ENCODE assay signal across 10 cellular contexts in genomic region chr15:90211440-90212168, GRCh38. TPM values are rescaled to one million over a fixed set of nuclear protein-coding genes. Genes with fewer than 3 reads are reported as not detected.
DNase-seq lines count a peak whose midpoint lies in the region; ATAC-seq, FAIRE-seq and TF ChIP-seq lines count a peak whose summit lies in the region.
"Had no signal": no experiment of that assay in that cellular context is flagged by ENCODE, and none has a peak within 500 bp of the region (broad histone marks: within the 10 kb centered on the region; RNA-seq: fewer than 3 reads in every experiment).

No MANE protein-coding gene starts in this region.

- POLR2A ChIA-PET in MCF 10A (lab: Yijun Ruan, JAX), result interaction anchor here (0.7 to 7.0 kb wide), 12 partner anchors 9 to 1122 kb away, joined by 3 to 99 read pairs (median 4); partner anchors contain the start of genes CIB1, GDPGP1, NGRN and SEMA4B
- POLR2A ChIA-PET in activated CD4-positive, alpha-beta T cell treated with anti-CD3 and anti-CD28 coated beads, Interleukin-2, amount 10 ng/mL, durations not matched to agents 7 days and 5 days (lab: Charles Lee), result no interaction called here
- POLR2A ChIA-PET in CD8-positive, alpha-beta memory T cell (lab: Charles Lee), result no interaction called here

- ATAC-seq in GM21367 (IDR thresholded peaks at IDR 0.05; ENCODE audit: unreplicated experiment) (no peak), GM18505 (IDR thresholded peaks at IDR 0.05; ENCODE audit: unreplicated experiment) (no peak)

- no peaks in the 10 kb centered on the region for H3K27me3 ChIP-seq in stomach
- H3K27me3 ChIP-seq in CD8-positive, alpha-beta memory T cell (ENCODE audit: insufficient read depth, low read length, poor library complexity, severe bottlenecking), result no peaks in the 10 kb centered on the region
- H3K27me3 ChIP-seq: dorsolateral prefrontal cortex had no signal

- no peak for TF ChIP-seq EP300 in stomach (IDR thresholded peaks at IDR 0.05)

- FAIRE-seq in kidney (lab: Jason Lieb, UNC), result no peak

- H3K36me3 ChIP-seq in kidney (ENCODE audit: control insufficient read depth in 1 of 2, insufficient read depth in 2 of 2, low read length in 2 of 2), result peaks cover 0 to 2% of the 10 kb centered on the region in 2 donors
- peaks cover 0 to 37% (median 14%) of the 10 kb centered on the region in 4 donors for H3K36me3 ChIP-seq in stomach
- H3K36me3 ChIP-seq in CD8-positive, alpha-beta memory T cell (ENCODE audit: insufficient read depth, low read length), result no peaks in the 10 kb centered on the region

- TF ChIP-seq POLR2A in stomach (IDR thresholded peaks at IDR 0.05) (no peak), GM18505 (IDR thresholded peaks at IDR 0.05; ENCODE audit: borderline replicate concordance, extremely low read depth, insufficient read depth, insufficient read length) (no peak)

- peak overlapping the region in 1 of 2 donors; percentile 35 for H3K9ac ChIP-seq in kidney (ENCODE audit: low read length in 2 of 2)

- peak; percentile 97 for DNase-seq in HT-29 (ENCODE audit: low spot score)
- peak; percentile 93 for DNase-seq in MCF 10A (ENCODE audit: unreplicated experiment)
- peak; percentile 94 for DNase-seq in kidney
- DNase-seq in stomach, result peak; percentile 79
- no peak for DNase-seq in activated CD4-positive, alpha-beta T cell treated with anti-CD3 and anti-CD28 coated beads, Interleukin-2, amount 10 ng/mL, durations not matched to agents 7 days and 5 days
- no peak for DNase-seq in CD8-positive, alpha-beta memory T cell
- DNase-seq: dorsolateral prefrontal cortex, NCI-H2029 treated with DMSO at 0.1 percent for 48 hours had no signal

- H3K4me3 ChIP-seq in kidney (ENCODE audit: low read length in 2 of 2) (no peak overlapping the region), stomach (no peak overlapping the region)
- no peak overlapping the region for H3K4me3 ChIP-seq in CD8-positive, alpha-beta memory T cell (ENCODE audit: low read length)
- H3K4me3 ChIP-seq: dorsolateral prefrontal cortex had no signal

- no peaks in the 10 kb centered on the region for H3K9me3 Mint-ChIP-seq in MCF 10A (ENCODE audit: unreplicated experiment)
- no peaks in the 10 kb centered on the region for H3K9me3 Mint-ChIP-seq in activated CD4-positive, alpha-beta T cell treated with anti-CD3 and anti-CD28 coated beads, Interleukin-2, amount 10 ng/mL, durations not matched to agents 7 days and 5 days
- no peaks in the 10 kb centered on the region for H3K9me3 Mint-ChIP-seq in CD8-positive, alpha-beta memory T cell

- peaks cover 43% of the 10 kb centered on the region for H3K4me1 Mint-ChIP-seq in MCF 10A (ENCODE audit: insufficient read depth, unreplicated experiment)
- peaks cover 31% of the 10 kb centered on the region for H3K4me1 Mint-ChIP-seq in activated CD4-positive, alpha-beta T cell treated with anti-CD3 and anti-CD28 coated beads, Interleukin-2, amount 10 ng/mL, durations not matched to agents 7 days and 5 days
- peaks cover 20 to 32% (median 27%) of the 10 kb centered on the region in 3 donors for H3K4me1 Mint-ChIP-seq in CD8-positive, alpha-beta memory T cell

- BruUV-seq in MCF 10A (replicated peaks; lab: Mats Ljungman, UMichigan), result no TSS peak

- no peak for TF ChIP-seq CTCF in MCF 10A (IDR thresholded peaks at IDR 0.05; ENCODE audit: unreplicated experiment)
- TF ChIP-seq CTCF in kidney (IDR thresholded peaks at IDR 0.05; ENCODE audit: borderline replicate concordance, extremely low read depth, insufficient read depth), result no peak
- no peak for TF ChIP-seq CTCF in stomach (IDR thresholded peaks at IDR 0.05)

- H3K36me3 Mint-ChIP-seq in MCF 10A (ENCODE audit: insufficient read depth, unreplicated experiment), result peaks cover 39% of the 10 kb centered on the region
- H3K36me3 Mint-ChIP-seq in activated CD4-positive, alpha-beta T cell treated with anti-CD3 and anti-CD28 coated beads, Interleukin-2, amount 10 ng/mL, durations not matched to agents 7 days and 5 days (ENCODE audit: low read depth), result peaks cover 3% of the 10 kb centered on the region
- peaks cover 0 to 14% (median 2%) of the 10 kb centered on the region in 3 donors for H3K36me3 Mint-ChIP-seq in CD8-positive, alpha-beta memory T cell

- H3K27me3 Mint-ChIP-seq in MCF 10A (ENCODE audit: insufficient read depth, unreplicated experiment), result no peaks in the 10 kb centered on the region
- H3K27me3 Mint-ChIP-seq in activated CD4-positive, alpha-beta T cell treated with anti-CD3 and anti-CD28 coated beads, Interleukin-2, amount 10 ng/mL, durations not matched to agents 7 days and 5 days, result no peaks in the 10 kb centered on the region
- H3K27me3 Mint-ChIP-seq in CD8-positive, alpha-beta memory T cell, result no peaks in the 10 kb centered on the region

- H3K27ac Mint-ChIP-seq in MCF 10A (ENCODE audit: low read depth, unreplicated experiment), result peak overlapping the region; percentile 91
- H3K27ac Mint-ChIP-seq in activated CD4-positive, alpha-beta T cell treated with anti-CD3 and anti-CD28 coated beads, Interleukin-2, amount 10 ng/mL, durations not matched to agents 7 days and 5 days, result no peak overlapping the region
- peak overlapping the region in 1 of 8 donors; percentile 67 for H3K27ac Mint-ChIP-seq in CD8-positive, alpha-beta memory T cell

- H3K27ac ChIP-seq in kidney (ENCODE audit: low read depth in 2 of 2, low read length in 2 of 2) (peak overlapping the region; percentile 79 to 85), stomach (peak overlapping the region; percentile 83 to 89 (median 84))
- no peak overlapping the region for H3K27ac ChIP-seq in CD8-positive, alpha-beta memory T cell (ENCODE audit: low read depth, low read length)

- CTCF ChIA-PET in MCF 10A (lab: Yijun Ruan, JAX), result interaction anchor here (0.7 to 5.6 kb wide), 4 partner anchors 20 to 729 kb away, joined by 4 to 40 read pairs (median 16); partner anchors contain the start of genes CIB1 and GDPGP1
- CTCF ChIA-PET in activated CD4-positive, alpha-beta T cell treated with anti-CD3 and anti-CD28 coated beads, Interleukin-2, amount 10 ng/mL, durations not matched to agents 7 days and 5 days (lab: Charles Lee), result interaction anchor here (1.1 kb wide), 1 partner anchor 10 kb away, joined by 3 read pairs; no protein-coding TSS in a partner anchor
- CTCF ChIA-PET in CD8-positive, alpha-beta memory T cell (lab: Charles Lee), result no interaction called here

- intact Hi-C loops in MCF 10A (cut with micrococcal nuclease) (loop anchor here (2.0 kb wide), 1 partner anchor 27 kb away; no protein-coding TSS in a partner anchor), kidney (cut with DNase I) (no loop called here), stomach (cut with DNase I; ENCODE audit: low total_unique reads) (no loop called here)

- H3K4me3 Mint-ChIP-seq in MCF 10A (ENCODE audit: unreplicated experiment), result peak overlapping the region; percentile 61
- H3K4me3 Mint-ChIP-seq in activated CD4-positive, alpha-beta T cell treated with anti-CD3 and anti-CD28 coated beads, Interleukin-2, amount 10 ng/mL, durations not matched to agents 7 days and 5 days, result no peak overlapping the region
- H3K4me3 Mint-ChIP-seq in CD8-positive, alpha-beta memory T cell, result no peak overlapping the region

- 24 to 45% (median 36%) methylated on average over 11 to 13 of the region's 13 CpGs for WGBS in stomach, 5 donors

- H3K4me1 ChIP-seq in kidney (ENCODE audit: control insufficient read depth in 1 of 2, insufficient read depth in 1 of 2, low read depth in 1 of 2, low read length in 2 of 2) (peaks cover 20 to 25% of the 10 kb centered on the region in 2 donors), stomach (peaks cover 39 to 66% (median 54%) of the 10 kb centered on the region in 4 donors)
- H3K4me1 ChIP-seq in CD8-positive, alpha-beta memory T cell (ENCODE audit: insufficient read depth, low read length), result peaks cover 10% of the 10 kb centered on the region

- H3K9me3 ChIP-seq in kidney (ENCODE audit: control insufficient read depth in 1 of 2, low read length in 2 of 2) (no peaks in the 10 kb centered on the region), stomach (no peaks in the 10 kb centered on the region)
- H3K9me3 ChIP-seq in CD8-positive, alpha-beta memory T cell (ENCODE audit: low read length), result no peaks in the 10 kb centered on the region

RNA-seq across cellular contexts. Expression of gene SEMA4B, which starts 10.5 kb away (rescaled TPM):
- 198 and 272 TPM in 2 replicates for total RNA-seq in HT-29 (2014; rRNA removed; shearing (Covaris generic))
- total RNA-seq in MCF 10A (2022) (38.6 and 46.4 TPM in 2 replicates), kidney (190 TPM), stomach (100 to 1,000 TPM in 1 of 5 donors, 10 to 100 TPM in 4; 37.9 to 199 (median 54.0) TPM)
- polyA plus RNA-seq in kidney (ENCODE audit: insufficient read depth, low read depth, low replicate concordance) (28.7 TPM), stomach (10 to 100 TPM; 11.3 to 81.4 (median 17.2) TPM)
- total RNA-seq in activated CD4-positive, alpha-beta T cell treated with anti-CD3 and anti-CD28 coated beads, Interleukin-2, amount 10 ng/mL, durations not matched to agents 7 days and 5 days, result 10 to 100 TPM; 23.4 to 26.7 TPM
- 1 to 10 TPM; 6.9 to 8.8 TPM for total RNA-seq in CD8-positive, alpha-beta memory T cell
- 10.1 TPM for polyA plus RNA-seq in CD8-positive, alpha-beta memory T cell

RNA-seq across cellular contexts. Expression of gene CIB1, which starts 22.1 kb away (rescaled TPM):
- 165 and 178 TPM in 2 replicates for total RNA-seq in HT-29 (2014; rRNA removed; shearing (Covaris generic))
- total RNA-seq in MCF 10A (2022), result 45.6 and 50.5 TPM in 2 replicates
- 158 TPM for total RNA-seq in kidney
- 321 TPM for polyA plus RNA-seq in kidney (ENCODE audit: insufficient read depth, low read depth, low replicate concordance)
- total RNA-seq in stomach, result 100 to 1,000 TPM in 1 of 5 donors, 10 to 100 TPM in 4; 27.4 to 166 (median 36.6) TPM
- 100 to 1,000 TPM; 128 to 206 (median 158) TPM for polyA plus RNA-seq in stomach
- 10 to 100 TPM; 75.4 to 83.5 TPM for total RNA-seq in activated CD4-positive, alpha-beta T cell treated with anti-CD3 and anti-CD28 coated beads, Interleukin-2, amount 10 ng/mL, durations not matched to agents 7 days and 5 days
- 100 to 1,000 TPM; 162 to 166 TPM for total RNA-seq in CD8-positive, alpha-beta memory T cell
- polyA plus RNA-seq in CD8-positive, alpha-beta memory T cell, result 251 TPM

RNA-seq across cellular contexts. Expression of gene GDPGP1, which starts 22.4 kb away (rescaled TPM):
- total RNA-seq in HT-29 (2014; rRNA removed; shearing (Covaris generic)), result 13.7 and 15.1 TPM in 2 replicates
- total RNA-seq in MCF 10A (2022) (3.4 and 6.6 TPM in 2 replicates), kidney (15.3 TPM), stomach (10 to 100 TPM in 1 of 5 donors, 1 to 10 TPM in 2, under 1 TPM in 1, not detected in 1; under 0.01 to 26.6 (median 5.9) TPM)
- polyA plus RNA-seq in kidney (ENCODE audit: insufficient read depth, low read depth, low replicate concordance) (4.8 TPM), stomach (1 to 10 TPM in 2 of 3 donors, under 1 TPM in 1; 0.92 to 3.2 (median 2.4) TPM)
- total RNA-seq in activated CD4-positive, alpha-beta T cell treated with anti-CD3 and anti-CD28 coated beads, Interleukin-2, amount 10 ng/mL, durations not matched to agents 7 days and 5 days, result 1 to 10 TPM; 9.8 to 10.0 TPM
- total RNA-seq in CD8-positive, alpha-beta memory T cell, result 10 to 100 TPM; 10.3 to 11.6 TPM
- polyA plus RNA-seq in CD8-positive, alpha-beta memory T cell, result 0.85 TPM

RNA-seq across cellular contexts. Expression of gene TTLL13, which starts 37.8 kb away (rescaled TPM):
- 0.03 and 0.28 TPM in 2 replicates for total RNA-seq in HT-29 (2014; rRNA removed; shearing (Covaris generic))
- total RNA-seq in MCF 10A (2022) (0.47 TPM in 1 of 2 replicates, not detected in the other), kidney (0.54 TPM), stomach (not detected)
- polyA plus RNA-seq in kidney (ENCODE audit: insufficient read depth, low read depth, low replicate concordance) (0.88 TPM), stomach (under 1 TPM in 1 of 3 donors, not detected in 2; 0.10 TPM)
- total RNA-seq in activated CD4-positive, alpha-beta T cell treated with anti-CD3 and anti-CD28 coated beads, Interleukin-2, amount 10 ng/mL, durations not matched to agents 7 days and 5 days, result under 1 TPM; 0.45 to 0.87 TPM
- under 1 TPM in 1 of 2 experiments, not detected in 1; 0.80 TPM for total RNA-seq in CD8-positive, alpha-beta memory T cell
- polyA plus RNA-seq in CD8-positive, alpha-beta memory T cell, result 0.17 TPM

RNA-seq across cellular contexts. Expression of gene NGRN, which starts 53.9 kb away (rescaled TPM):
- total RNA-seq in HT-29 (2014; rRNA removed; shearing (Covaris generic)), result 129 and 136 TPM in 2 replicates
- 70.5 and 77.0 TPM in 2 replicates for total RNA-seq in MCF 10A (2022)
- 81.9 TPM for total RNA-seq in kidney
- polyA plus RNA-seq in kidney (ENCODE audit: insufficient read depth, low read depth, low replicate concordance), result 93.8 TPM
- 10 to 100 TPM; 24.0 to 97.4 (median 61.3) TPM for total RNA-seq in stomach
- polyA plus RNA-seq in stomach, result 10 to 100 TPM; 51.1 to 70.3 (median 55.3) TPM
- 10 to 100 TPM; 28.5 to 30.0 TPM for total RNA-seq in activated CD4-positive, alpha-beta T cell treated with anti-CD3 and anti-CD28 coated beads, Interleukin-2, amount 10 ng/mL, durations not matched to agents 7 days and 5 days
- total RNA-seq in CD8-positive, alpha-beta memory T cell, result 10 to 100 TPM; 34.1 to 36.0 TPM
- polyA plus RNA-seq in CD8-positive, alpha-beta memory T cell, result 45.8 TPM

Comparison
In these comparisons a context has a peak if more than half of its experiments do, and no peak if none do; other contexts are left out.
1. DNase-seq: peak in HT-29 (single experiment), MCF 10A (single experiment), kidney (single experiment) and stomach (single experiment); none in activated CD4-positive, alpha-beta T cell treated with anti-CD3 and anti-CD28 coated beads, Interleukin-2, amount 10 ng/mL, durations not matched to agents 7 days and 5 days (single experiment) and CD8-positive, alpha-beta memory T cell (0 of 5).